ENCODE assay signal across 12 cellular contexts in genomic region chr22:35311551-35311999, GRCh38. TPM values are rescaled to one million over a fixed set of nuclear protein-coding genes. Genes with fewer than 3 reads are reported as not detected.
DNase-seq lines count a peak whose midpoint lies in the region; ATAC-seq and TF ChIP-seq lines count a peak whose summit lies in the region.
"Had no signal": no experiment of that assay in that cellular context is flagged by ENCODE, and none has a peak within 500 bp of the region (broad histone marks: within the 10 kb centered on the region; RNA-seq: fewer than 3 reads in every experiment).

No MANE protein-coding gene starts in this region.

- H3K27ac ChIP-seq in KOPT-K1 (ENCODE audit: low read depth, low read length, poor library complexity, severe bottlenecking) (peak overlapping the region; percentile 22), duodenal mucosa (ENCODE audit: low read depth, low read length) (peak overlapping the region; percentile 43)
- H3K27ac ChIP-seq: 22Rv1 had no signal

- no peaks in the 10 kb centered on the region for H3K9me3 Mint-ChIP-seq in progenitor cell of endocrine pancreas (ENCODE audit: low read depth)
- H3K9me3 Mint-ChIP-seq: endodermal cell; T-helper 1 cell treated with Interleukin-12 subunit alpha and Interleukin-12 subunit beta and Interleukin-4 antibody, amounts not matched to agents 30 μg/mL and 1 μg/mL, for 36 hours had no signal

- peak; percentile 22 for DNase-seq in DMS53 (lab: John Stamatoyannopoulos, UW)
- DNase-seq in DMS53 treated with DMSO at 0.1 percent for 48 hours (lab: John Stamatoyannopoulos, UW; ENCODE audit: unreplicated experiment) = no peak
- DNase-seq in progenitor cell of endocrine pancreas (ENCODE audit: low spot score, unreplicated experiment) = no peak
- no peak for DNase-seq in occipital lobe (lab: John Stamatoyannopoulos, UW)
- DNase-seq: endodermal cell, Karpas-422 had no signal

- H3K9me3 ChIP-seq in KOPT-K1 (ENCODE audit: insufficient read depth, low read length, poor library complexity, severe bottlenecking) = no peaks in the 10 kb centered on the region
- H3K9me3 ChIP-seq in duodenal mucosa (ENCODE audit: control insufficient read depth in 1 of 2, low read length in 2 of 2) = peaks cover 0 to 4% of the 10 kb centered on the region in 2 donors

- peaks cover 41% of the 10 kb centered on the region for H3K4me1 Mint-ChIP-seq in progenitor cell of endocrine pancreas (ENCODE audit: low read depth)

- no peaks in the 10 kb centered on the region for H3K36me3 Mint-ChIP-seq in progenitor cell of endocrine pancreas (ENCODE audit: insufficient read depth)

- no peak overlapping the region for H3K4me3 Mint-ChIP-seq in progenitor cell of endocrine pancreas (ENCODE audit: low read depth)
- H3K4me3 Mint-ChIP-seq: endodermal cell had no signal

- H3K36me3 ChIP-seq in KOPT-K1 (ENCODE audit: insufficient read depth, low read length) (no peaks in the 10 kb centered on the region), duodenal mucosa (ENCODE audit: control insufficient read depth in 1 of 2, insufficient read depth in 2 of 2, low read length in 2 of 2) (peaks cover 0 to 4% of the 10 kb centered on the region in 2 donors)

- H3K9ac ChIP-seq in duodenal mucosa (ENCODE audit: low read depth in 1 of 2, low read length in 2 of 2) = no peak overlapping the region

- H3K4me3 ChIP-seq in duodenal mucosa (ENCODE audit: low read depth in 1 of 2, low read length in 2 of 2) = peak overlapping the region; percentile 10 to 41

- peak overlapping the region; percentile 97 for H3K27ac Mint-ChIP-seq in progenitor cell of endocrine pancreas

- H3K27me3 Mint-ChIP-seq in progenitor cell of endocrine pancreas = no peaks in the 10 kb centered on the region

- H3K27me3 ChIP-seq in duodenal mucosa (ENCODE audit: control insufficient read depth in 1 of 2, insufficient read depth in 2 of 2, low read length in 2 of 2) = no peaks in the 10 kb centered on the region

- H3K4me1 ChIP-seq in duodenal mucosa (ENCODE audit: control insufficient read depth in 1 of 2, insufficient read depth in 2 of 2, low read length in 2 of 2) = peaks cover 55 to 59% of the 10 kb centered on the region in 2 donors

- ATAC-seq in GM18517 (IDR thresholded peaks at IDR 0.05; ENCODE audit: unreplicated experiment) (no peak), GM19397 (IDR thresholded peaks at IDR 0.05; ENCODE audit: unreplicated experiment) (no peak)

- TF ChIP-seq CTCF in progenitor cell of endocrine pancreas (IDR thresholded peaks at IDR 0.05; ENCODE audit: unreplicated experiment) = no peak

RNA-seq across cellular contexts. Expression of gene TOM1, which starts 11.9 kb away (rescaled TPM):
- 38.2 and 45.3 TPM in 2 replicates for total RNA-seq in progenitor cell of endocrine pancreas
- total RNA-seq in occipital lobe = 7.2 TPM

RNA-seq across cellular contexts. Expression of gene HMGXB4, which starts 54.3 kb away (rescaled TPM):
- total RNA-seq in progenitor cell of endocrine pancreas = 23.0 and 25.0 TPM in 2 replicates
- total RNA-seq in occipital lobe = 29.0 TPM
